ENCODE assay signal across 8 cellular contexts in the genomic region with DNA sequence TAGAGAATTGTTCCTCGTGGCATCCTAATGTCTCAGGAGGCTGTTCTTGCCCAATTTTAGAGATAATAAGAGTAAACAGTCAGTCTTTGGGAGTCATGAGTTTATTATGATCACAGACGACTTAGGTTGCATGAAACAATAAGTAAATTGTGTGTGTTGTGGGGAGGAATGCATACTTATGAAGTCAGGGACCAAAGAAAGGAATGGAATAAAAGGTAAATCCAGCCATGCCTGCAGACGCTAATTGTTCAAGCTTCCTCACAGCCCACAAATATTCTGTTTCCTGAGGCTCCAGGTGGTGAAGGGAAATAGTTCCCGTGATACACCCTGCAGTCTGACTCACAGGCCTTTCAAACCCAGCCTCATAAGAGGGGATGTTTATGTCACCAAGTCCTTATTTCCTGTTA. TPM values are rescaled to one million over a fixed set of nuclear protein-coding genes. Genes with fewer than 3 reads are reported as not detected.
A peak's percentile ranks its signal among the peaks of the same experiment; 100 is the strongest.
DNase-seq lines count a peak whose midpoint lies in the region; ATAC-seq, FAIRE-seq and TF ChIP-seq lines count a peak whose summit lies in the region.

No MANE protein-coding gene starts in this region.

- no peaks in the 10 kb centered on the region for H3K36me3 ChIP-seq in A673 (ENCODE audit: insufficient read depth, low read length, poor library complexity, severe bottlenecking)

- no peaks in the 10 kb centered on the region for H3K9me3 ChIP-seq in A673 (ENCODE audit: low read depth, low read length, poor library complexity, severe bottlenecking)

- FAIRE-seq in urothelium cell line (lab: Jason Lieb, UNC), result no peak

- H3K36me3 Mint-ChIP-seq in HFFc6 (ENCODE audit: low read depth), result no peaks in the 10 kb centered on the region
- no peaks in the 10 kb centered on the region for H3K36me3 Mint-ChIP-seq in activated B cell treated with CpG ODN at 0.5 μM for 24 hours (ENCODE audit: low read depth)

- no peaks in the 10 kb centered on the region for H3K27me3 ChIP-seq in A673 (replicated peaks; ENCODE audit: insufficient read depth, low read depth, low read length, poor library complexity)

- peak overlapping the region; percentile 67 for H3K4me3 ChIP-seq in A673 (ENCODE audit: low read depth, low read length, poor library complexity, severe bottlenecking)
- H3K4me3 ChIP-seq in iPS-11a (ENCODE audit: low read depth, low read length), result peak overlapping the region; percentile 65

- peaks cover 7% of the 10 kb centered on the region for H3K4me1 ChIP-seq in A673 (ENCODE audit: insufficient read depth, low read length, poor library complexity, severe bottlenecking)

- H3K4me1 Mint-ChIP-seq in HFFc6 (ENCODE audit: low read depth) (peaks cover 17% of the 10 kb centered on the region), activated B cell treated with CpG ODN at 0.5 μM for 24 hours (peaks cover 11% of the 10 kb centered on the region)

- intact Hi-C loops in A673 (cut with micrococcal nuclease; ENCODE audit: unreplicated experiment), result no loop called here
- intact Hi-C loops in activated B cell treated with CpG ODN at 0.5 μM for 24 hours (cut with micrococcal nuclease), result no loop called here

- ATAC-seq in activated B cell treated with CpG ODN at 0.5 μM for 24 hours (ENCODE audit: low read depth), result no peak
- no peak for ATAC-seq in HG02610 (IDR thresholded peaks at IDR 0.05; ENCODE audit: unreplicated experiment)
- ATAC-seq in GM18909 (IDR thresholded peaks at IDR 0.05; ENCODE audit: poor library complexity, unreplicated experiment), result no peak

- no peak overlapping the region for H3K27ac ChIP-seq in A673 (ENCODE audit: low read depth, low read length, poor library complexity, severe bottlenecking)

- POLR2A ChIA-PET in A673 (lab: Charles Lee; ENCODE audit: low non-redundant PET), result interaction anchor here (0.7 kb wide), 1 partner anchor 91 kb away, joined by 6 read pairs; no protein-coding TSS in a partner anchor
- POLR2A ChIA-PET in activated B cell treated with CpG ODN at 0.5 μM for 24 hours (lab: Charles Lee), result no interaction called here

- H3K9me3 Mint-ChIP-seq in HFFc6 (no peaks in the 10 kb centered on the region), activated B cell treated with CpG ODN at 0.5 μM for 24 hours (no peaks in the 10 kb centered on the region)

- DNase-seq in A673 (ENCODE audit: low spot score), result peak; percentile 22
- no peak for DNase-seq in HFFc6
- DNase-seq in activated B cell treated with CpG ODN at 0.5 μM for 24 hours, result no peak
- peak; percentile 62 for DNase-seq in urothelium cell line (ENCODE audit: low spot score)
- DNase-seq in GM13977 (ENCODE audit: low spot score), result no peak

- H3K4me3 Mint-ChIP-seq in HFFc6 (peak overlapping the region; percentile 30; the same call in 1 of the 2 replicates), activated B cell treated with CpG ODN at 0.5 μM for 24 hours (peak overlapping the region; percentile 12)

- H3K27me3 Mint-ChIP-seq in HFFc6 (ENCODE audit: insufficient read depth) (peaks cover 11% of the 10 kb centered on the region), activated B cell treated with CpG ODN at 0.5 μM for 24 hours (peaks cover 28% of the 10 kb centered on the region)

- in situ Hi-C loops in GM13977 (cut with MboI; ENCODE audit: low pct_unique_long_range_greater_than_20kb, low sequenced_read_pairs, unreplicated experiment), result no loop called here

- H3K27ac Mint-ChIP-seq in HFFc6 (no peak overlapping the region), activated B cell treated with CpG ODN at 0.5 μM for 24 hours (no peak overlapping the region)

- CTCF ChIA-PET in A673 (lab: Charles Lee), result interaction anchor here (0.6 to 0.7 kb wide), 2 partner anchors 20 to 582 kb away, joined by 5 to 6 read pairs; no protein-coding TSS in a partner anchor
- CTCF ChIA-PET in activated B cell treated with CpG ODN at 0.5 μM for 24 hours (lab: Charles Lee), result no interaction called here

- TF ChIP-seq CTCF in A673 (conservative IDR thresholded peaks at IDR 0.05; ENCODE audit: low read depth, low read length) (no peak), HFFc6 (IDR thresholded peaks at IDR 0.05) (no peak), activated B cell treated with CpG ODN at 0.5 μM for 24 hours (IDR thresholded peaks at IDR 0.05) (no peak), GM13977 (IDR thresholded peaks at IDR 0.05; ENCODE audit: extremely low read depth, insufficient read depth, missing control alignments) (no peak)

- no TSS peak for BruUV-seq in A673 (replicated peaks; lab: Mats Ljungman, UMichigan)

RNA-seq across cellular contexts. Expression of a gene that starts 0.9 kb away (rescaled TPM):
- total RNA-seq in A673 (2021) (0.64 and 0.85 TPM in 2 replicates), activated B cell treated with CpG ODN at 0.5 μM for 24 hours (not detected in 2 replicates)
- under 1 TPM in 2 of 6 experiments, not detected in 4; 0.21 to 0.31 TPM for total RNA-seq in HFFc6 (2021; fragmentation: NEBNext Ultra II Directional; extraction: Animal tissue kit (Norgen Biotek cat#: 25700))

RNA-seq across cellular contexts. Expression of a gene that starts 44.5 kb away (rescaled TPM):
- total RNA-seq in A673 (2021) (0.47 TPM in 1 of 2 replicates, not detected in the other), activated B cell treated with CpG ODN at 0.5 μM for 24 hours (not detected in 2 replicates)
- not detected for total RNA-seq in HFFc6 (2021; fragmentation: NEBNext Ultra II Directional; extraction: Animal tissue kit (Norgen Biotek cat#: 25700))

RNA-seq across cellular contexts. Expression of a gene that starts 49.4 kb away (rescaled TPM):
- total RNA-seq in A673 (2021) (1.4 and 3.1 TPM in 2 replicates), activated B cell treated with CpG ODN at 0.5 μM for 24 hours (0.46 and 0.51 TPM in 2 replicates)
- total RNA-seq in HFFc6 (2021; fragmentation: NEBNext Ultra II Directional; extraction: Animal tissue kit (Norgen Biotek cat#: 25700)), result 1 to 10 TPM in 3 of 6 experiments, under 1 TPM in 3; 0.82 to 1.8 (median 1.0) TPM

Comparison
In these comparisons a context has a peak if more than half of its experiments do, and no peak if none do; other contexts are left out.
1. DNase-seq: peak in A673 (single experiment) and urothelium cell line (single experiment); none in HFFc6 (single experiment), activated B cell treated with CpG ODN at 0.5 μM for 24 hours (single experiment) and GM13977 (single experiment).